Comparison of ENCODE assay signal across 1 cellular context in the genomic region with DNA sequence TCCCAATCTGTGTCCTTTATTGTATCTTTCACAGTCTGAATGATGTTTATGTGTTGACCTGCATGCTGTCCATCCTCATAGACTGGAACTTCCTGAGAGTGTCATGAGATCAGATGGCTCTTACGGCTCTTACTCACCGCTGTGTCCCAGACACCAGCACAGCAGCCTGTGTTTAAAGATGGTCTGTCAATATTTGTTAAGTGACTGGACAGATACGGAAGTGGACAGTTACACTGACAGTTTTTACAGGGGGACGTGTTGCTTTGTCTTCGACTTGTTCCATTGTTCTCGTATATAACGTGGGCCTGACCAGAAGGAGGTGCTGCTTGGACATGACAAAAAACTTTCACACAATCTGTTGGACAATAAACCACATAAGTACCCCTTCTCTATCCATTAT.
TF ChIP-seq lines count a peak whose summit lies in the region.
"Not testable (repeated sequence)": the region's sequence is repeated elsewhere in the genome, so short reads cannot be mapped to it uniquely, and the experiment has no call there.

No MANE protein-coding gene starts in this region.

TF ChIP-seq in HepG2, 621 proteins besides CTCF, POLR2A, EP300 and RAD21 (continued from another document):
- TF ChIP-seq ZBTB49 (CRISPR knock-in tag; IDR thresholded peaks at IDR 0.05; ENCODE audit: borderline replicate concordance) (0 out of 2 replicates have a peak, but pooled peaks have one; percentile 43), DPF2 (CRISPR knock-in tag; IDR thresholded peaks at IDR 0.05; ENCODE audit: borderline replicate concordance, low read depth) (peak; percentile 81; the same call in 1 of the 2 replicates), ZNF296 (CRISPR knock-in tag; conservative IDR thresholded peaks at IDR 0.05) (peak; percentile 97), FOXP1 (IDR thresholded peaks at IDR 0.05) (peak; percentile 65), FOXP1 (CRISPR knock-in tag; IDR thresholded peaks at IDR 0.05) (peak; percentile 89), GABPA (CRISPR knock-in tag; IDR thresholded peaks at IDR 0.05; ENCODE audit: low read depth) (peak; percentile 65), FOXA3 (CRISPR knock-in tag; IDR thresholded peaks at IDR 0.05) (peak; percentile 98), NONO (IDR thresholded peaks at IDR 0.05) (0 out of 2 replicates have a peak, but pooled peaks have one; percentile 67), NONO (CRISPR knock-in tag; conservative IDR thresholded peaks at IDR 0.05) (0 out of 2 replicates have a peak, but pooled peaks have one; percentile 40), JUN (CRISPR knock-in tag; IDR thresholded peaks at IDR 0.05) (peak; percentile 82; the same call in 1 of the 2 replicates), BHLHE40 (IDR thresholded peaks at IDR 0.05; ENCODE audit: low read length) (peak; percentile 81), HOXA9 (CRISPR knock-in tag; IDR thresholded peaks at IDR 0.05; ENCODE audit: borderline replicate concordance) (peak; percentile 74; the same call in 1 of the 2 replicates), CBX1 (IDR thresholded peaks at IDR 0.05; ENCODE audit: low read depth) (peak; percentile 43), NCOA2 (CRISPR knock-in tag; IDR thresholded peaks at IDR 0.05) (0 out of 2 replicates have a peak, but pooled peaks have one; percentile 55), SPEN (CRISPR knock-in tag; IDR thresholded peaks at IDR 0.05; ENCODE audit: low read depth) (peak; percentile 74; the same call in 1 of the 2 replicates), NR2F1 (CRISPR knock-in tag; IDR thresholded peaks at IDR 0.05) (peak in 1 of 2 experiments; percentile 48; a peak in 1 of 4 replicates), TFE3 (CRISPR knock-in tag; IDR thresholded peaks at IDR 0.05) (peak; percentile 98), DNMT3B (CRISPR knock-in tag; conservative IDR thresholded peaks at IDR 0.05) (peak; percentile 57; the same call in 1 of the 2 replicates), ATF4 (CRISPR knock-in tag; IDR thresholded peaks at IDR 0.05) (peak in 1 of 2 experiments; percentile 73; a peak in 2 of 4 replicates), CEBPG (CRISPR knock-in tag; IDR thresholded peaks at IDR 0.05) (peak; percentile 51), MAFF (IDR thresholded peaks at IDR 0.05; ENCODE audit: low read depth, low read length) (peak; percentile 65), ZNF644 (CRISPR knock-in tag; IDR thresholded peaks at IDR 0.05; ENCODE audit: low read depth) (peak; percentile 16; the same call in 1 of the 2 replicates), FOSL2 (CRISPR knock-in tag; IDR thresholded peaks at IDR 0.05) (peak; percentile 97), HOXA3 (CRISPR knock-in tag; IDR thresholded peaks at IDR 0.05) (peak; percentile 29; the same call in 1 of the 2 replicates), ZNF441 (CRISPR knock-in tag; IDR thresholded peaks at IDR 0.05; ENCODE audit: borderline replicate concordance) (peak; percentile 46; the same call in 1 of the 2 replicates), NFE2 (CRISPR knock-in tag; IDR thresholded peaks at IDR 0.05) (peak; percentile 36; the same call in 1 of the 2 replicates), FOXK1 (CRISPR knock-in tag; IDR thresholded peaks at IDR 0.05; ENCODE audit: borderline replicate concordance, low read depth) (peak; percentile 95), TBX2 (CRISPR knock-in tag; IDR thresholded peaks at IDR 0.05; ENCODE audit: borderline replicate concordance) (peak; percentile 98), TFAP4 (IDR thresholded peaks at IDR 0.05; ENCODE audit: borderline replicate concordance, low read depth) (peak; percentile 79; the same call in 1 of the 2 replicates), ERF (CRISPR knock-in tag; IDR thresholded peaks at IDR 0.05) (peak; percentile 91; the same call in 1 of the 2 replicates), ZNF24 (IDR thresholded peaks at IDR 0.05) (peak; percentile 29; the same call in 1 of the 2 replicates), SAP130 (CRISPR knock-in tag; IDR thresholded peaks at IDR 0.05; ENCODE audit: low read depth) (peak; percentile 93), TBX3 (IDR thresholded peaks at IDR 0.05; ENCODE audit: borderline replicate concordance) (peak; percentile 96), HMGXB4 (CRISPR knock-in tag; IDR thresholded peaks at IDR 0.05; ENCODE audit: borderline replicate concordance in 1 of 2, low read depth in 1 of 2) (peak in 1 of 2 experiments; percentile 84; a peak in 2 of 4 replicates), ZFY (CRISPR knock-in tag; IDR thresholded peaks at IDR 0.05) (peak; percentile 31; the same call in 1 of the 2 replicates), ASH2L (IDR thresholded peaks at IDR 0.05; ENCODE audit: insufficient read length, low read depth, low read length) (peak; percentile 26), ZNF792 (CRISPR knock-in tag; IDR thresholded peaks at IDR 0.05) (peak; percentile 76; the same call in 1 of the 2 replicates)
- not testable (repeated sequence) for TF ChIP-seq GABPA (IDR thresholded peaks at IDR 0.05; ENCODE audit: low read depth, low read length)
- TF ChIP-seq, protein P1, sequence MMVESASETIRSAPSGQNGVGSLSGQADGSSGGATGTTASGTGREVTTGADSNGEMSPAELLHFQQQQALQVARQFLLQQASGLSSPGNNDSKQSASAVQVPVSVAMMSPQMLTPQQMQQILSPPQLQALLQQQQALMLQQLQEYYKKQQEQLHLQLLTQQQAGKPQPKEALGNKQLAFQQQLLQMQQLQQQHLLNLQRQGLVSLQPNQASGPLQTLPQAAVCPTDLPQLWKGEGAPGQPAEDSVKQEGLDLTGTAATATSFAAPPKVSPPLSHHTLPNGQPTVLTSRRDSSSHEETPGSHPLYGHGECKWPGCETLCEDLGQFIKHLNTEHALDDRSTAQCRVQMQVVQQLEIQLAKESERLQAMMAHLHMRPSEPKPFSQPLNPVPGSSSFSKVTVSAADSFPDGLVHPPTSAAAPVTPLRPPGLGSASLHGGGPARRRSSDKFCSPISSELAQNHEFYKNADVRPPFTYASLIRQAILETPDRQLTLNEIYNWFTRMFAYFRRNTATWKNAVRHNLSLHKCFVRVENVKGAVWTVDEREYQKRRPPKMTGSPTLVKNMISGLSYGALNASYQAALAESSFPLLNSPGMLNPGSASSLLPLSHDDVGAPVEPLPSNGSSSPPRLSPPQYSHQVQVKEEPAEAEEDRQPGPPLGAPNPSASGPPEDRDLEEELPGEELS (CRISPR knock-in tag; IDR thresholded peaks at IDR 0.05): peak; percentile 78
